Comparison of ENCODE assay signal across 8 cellular contexts in genomic region chr16:50025544-50025931, GRCh38. TPM values are rescaled to one million over a fixed set of nuclear protein-coding genes. Genes with fewer than 3 reads are reported as not detected.
DNase-seq lines count a peak whose midpoint lies in the region; ATAC-seq and TF ChIP-seq lines count a peak whose summit lies in the region.

No MANE protein-coding gene starts in this region.

- H3K4me3 ChIP-seq in mucosa of descending colon (peak overlapping the region; percentile 88), tibial nerve (peak overlapping the region; percentile 88 to 100 (median 98))

- peak overlapping the region; percentile 81 for H3K27ac Mint-ChIP-seq in T-helper 2 cell treated with Interferon-gamma antibody and Interleukin-4, amounts not matched to agents 5 μg/mL and 100 μg/mL, for 36 hours

- H3K4me1 Mint-ChIP-seq in T-helper 2 cell treated with Interferon-gamma antibody and Interleukin-4, amounts not matched to agents 5 μg/mL and 100 μg/mL, for 36 hours (ENCODE audit: low read depth): peaks cover 18% of the 10 kb centered on the region

- H3K27me3 ChIP-seq in tibial nerve: no peaks in the 10 kb centered on the region

- peak overlapping the region; percentile 78 to 88 (median 82) for H3K27ac ChIP-seq in tibial nerve

- H3K9me3 Mint-ChIP-seq in T-helper 2 cell treated with Interferon-gamma antibody and Interleukin-4, amounts not matched to agents 5 μg/mL and 100 μg/mL, for 36 hours: no peaks in the 10 kb centered on the region

- H3K36me3 ChIP-seq in mucosa of descending colon (ENCODE audit: low read depth): no peaks in the 10 kb centered on the region
- H3K36me3 ChIP-seq in tibial nerve: peaks cover 0 to 10% (median 0%) of the 10 kb centered on the region in 3 donors

- no peak for TF ChIP-seq CTCF in mucosa of descending colon (IDR thresholded peaks at IDR 0.05)
- no peak for TF ChIP-seq CTCF in tibial nerve (IDR thresholded peaks at IDR 0.05)

- DNase-seq in NCI-H748 (lab: John Stamatoyannopoulos, UW; ENCODE audit: unreplicated experiment): peak; percentile 45
- no peak for DNase-seq in NCI-H748 treated with DMSO at 0.1 percent for 48 hours (lab: John Stamatoyannopoulos, UW)
- DNase-seq in T-helper 2 cell treated with Interferon-gamma antibody and Interleukin-4, amounts not matched to agents 5 μg/mL and 100 μg/mL, for 36 hours (ENCODE audit: low spot score): no peak
- DNase-seq in dermis blood vessel endothelial cell: peak; percentile 28
- peak in 1 of 3 donors; percentile 43 for DNase-seq in mucosa of descending colon
- DNase-seq in tibial nerve (ENCODE audit: low spot score in 2 of 2): no peak

- H3K9me3 ChIP-seq in mucosa of descending colon (no peaks in the 10 kb centered on the region), tibial nerve (no peaks in the 10 kb centered on the region)

- TF ChIP-seq POLR2A in tibial nerve (IDR thresholded peaks at IDR 0.05): no peak

- ATAC-seq in HG03139 (IDR thresholded peaks at IDR 0.05; ENCODE audit: unreplicated experiment): peak; percentile 11
- ATAC-seq in mucosa of descending colon: peak; percentile 31
- no peak for ATAC-seq in HG02610 (IDR thresholded peaks at IDR 0.05; ENCODE audit: unreplicated experiment)

- 1% methylated on average over 17 of the region's 17 CpGs for WGBS in tibial nerve, 2 donors

- peaks cover 9% of the 10 kb centered on the region for H3K27me3 Mint-ChIP-seq in T-helper 2 cell treated with Interferon-gamma antibody and Interleukin-4, amounts not matched to agents 5 μg/mL and 100 μg/mL, for 36 hours (ENCODE audit: low read depth)

- peaks cover 20% of the 10 kb centered on the region for H3K36me3 Mint-ChIP-seq in T-helper 2 cell treated with Interferon-gamma antibody and Interleukin-4, amounts not matched to agents 5 μg/mL and 100 μg/mL, for 36 hours (ENCODE audit: low read depth)

- H3K4me3 Mint-ChIP-seq in T-helper 2 cell treated with Interferon-gamma antibody and Interleukin-4, amounts not matched to agents 5 μg/mL and 100 μg/mL, for 36 hours: peak overlapping the region; percentile 98

- peaks cover 17% of the 10 kb centered on the region for H3K4me1 ChIP-seq in mucosa of descending colon (ENCODE audit: low read depth)
- peaks cover 0 to 35% (median 9%) of the 10 kb centered on the region in 4 donors for H3K4me1 ChIP-seq in tibial nerve

- intact Hi-C loops in mucosa of descending colon (cut with DNase I, micrococcal nuclease): no loop called here

- TF ChIP-seq EP300 in tibial nerve (IDR thresholded peaks at IDR 0.05): no peak

RNA-seq across cellular contexts. Expression of gene CNEP1R1, which starts 0.5 kb away (rescaled TPM):
- total RNA-seq in dermis blood vessel endothelial cell (21.3 and 30.5 TPM in 2 replicates), mucosa of descending colon (10 to 100 TPM; 19.3 to 20.8 (median 20.3) TPM), tibial nerve (10 to 100 TPM in 2 of 4 donors, 1 to 10 TPM in 2; 5.3 to 23.2 (median 10.2) TPM)

RNA-seq across cellular contexts. Expression of gene HEATR3, which starts 40.2 kb away (rescaled TPM):
- total RNA-seq in dermis blood vessel endothelial cell: 30.3 and 30.6 TPM in 2 replicates
- 10 to 100 TPM; 19.1 to 24.1 (median 22.1) TPM for total RNA-seq in mucosa of descending colon
- total RNA-seq in tibial nerve: 10 to 100 TPM; 24.1 to 62.7 (median 38.9) TPM

Comparison
In these comparisons a context has a peak if more than half of its experiments do, and no peak if none do; other contexts are left out.
1. DNase-seq: peak in NCI-H748 (single experiment) and dermis blood vessel endothelial cell (single experiment); none in NCI-H748 treated with DMSO at 0.1 percent for 48 hours (single experiment), T-helper 2 cell treated with Interferon-gamma antibody and Interleukin-4, amounts not matched to agents 5 μg/mL and 100 μg/mL, for 36 hours (single experiment) and tibial nerve (0 of 2).